1 cellular context compared by ENCODE assay signal in the genomic region with DNA sequence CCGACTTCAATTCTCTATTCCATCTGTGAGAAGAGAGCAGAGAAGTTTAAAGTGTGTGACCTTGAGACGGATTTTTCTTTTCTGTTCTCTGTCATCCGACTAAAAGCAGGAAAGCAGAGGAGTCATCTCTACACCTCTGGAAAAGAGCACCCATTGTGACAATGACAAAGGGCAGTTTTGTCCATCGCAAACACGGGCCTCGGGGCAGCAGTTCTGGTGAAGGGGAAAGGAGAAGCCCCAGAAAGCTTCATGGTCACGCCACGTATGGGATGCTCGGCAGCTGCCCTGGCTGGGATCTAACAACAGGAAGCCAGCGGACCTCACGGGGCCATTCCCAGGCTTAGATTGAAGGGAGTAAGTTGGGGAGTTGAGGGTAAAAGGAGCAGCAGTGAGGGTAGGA.
TF ChIP-seq lines count a peak whose summit lies in the region.

No MANE protein-coding gene starts in this region.

TF ChIP-seq in K562, 482 proteins besides CTCF, POLR2A, EP300 and RAD21:
- TF ChIP-seq ZNF785 (CRISPR knock-in tag; IDR thresholded peaks at IDR 0.05) (no peak), TBP (optimal IDR thresholded peaks at IDR 0.05; ENCODE audit: low read depth, low read length) (no peak), RBFOX2 (IDR thresholded peaks at IDR 0.05; ENCODE audit: low read depth, low read length) (no peak), FOXK2 (conservative IDR thresholded peaks at IDR 0.05 in 1 of 2, IDR thresholded peaks at IDR 0.05 in 1 of 2; ENCODE audit: low read depth in 2 of 2) (no peak), RFX5 (IDR thresholded peaks at IDR 0.05; ENCODE audit: low read depth, low read length) (no peak)
